Comparison of ENCODE assay signal across 8 cellular contexts in genomic region chr9:128892223-128892892, GRCh38. TPM values are rescaled to one million over a fixed set of nuclear protein-coding genes. Genes with fewer than 3 reads are reported as not detected.
DNase-seq lines count a peak whose midpoint lies in the region; ATAC-seq and TF ChIP-seq lines count a peak whose summit lies in the region.

No MANE protein-coding gene starts in this region.

- POLR2A ChIA-PET in A673 (lab: Charles Lee; ENCODE audit: low non-redundant PET): no interaction called here

- TF ChIP-seq CTCF in coronary artery (IDR thresholded peaks at IDR 0.05) (no peak), lower lobe of right lung (IDR thresholded peaks at IDR 0.05) (no peak), thyroid gland (IDR thresholded peaks at IDR 0.05) (no peak), A673 (conservative IDR thresholded peaks at IDR 0.05; ENCODE audit: low read depth, low read length) (no peak)

- H3K9me3 ChIP-seq in MG63 (no peaks in the 10 kb centered on the region), lower lobe of right lung (no peaks in the 10 kb centered on the region), thyroid gland (no peaks in the 10 kb centered on the region), A673 (ENCODE audit: low read depth, low read length, poor library complexity, severe bottlenecking) (no peaks in the 10 kb centered on the region)

- H3K27me3 ChIP-seq in MG63 (no peaks in the 10 kb centered on the region), lower lobe of right lung (ENCODE audit: low read depth) (no peaks in the 10 kb centered on the region), thyroid gland (no peaks in the 10 kb centered on the region), A673 (replicated peaks; ENCODE audit: insufficient read depth, low read depth, low read length, poor library complexity) (no peaks in the 10 kb centered on the region)

- intact Hi-C loops in lower lobe of right lung (cut with DNase I) (no loop called here), thyroid gland (cut with DNase I) (no loop called here), A673 (cut with micrococcal nuclease; ENCODE audit: unreplicated experiment) (no loop called here)

- H3K27ac ChIP-seq in coronary artery (peak overlapping the region; percentile 83 to 94), lower lobe of right lung (peak overlapping the region; percentile 85), thyroid gland (peak overlapping the region; percentile 83 to 94 (median 88)), A673 (ENCODE audit: low read depth, low read length, poor library complexity, severe bottlenecking) (no peak overlapping the region)

- DNase-seq in AG08396 (ENCODE audit: low spot score): peak; percentile 90
- peak; percentile 97 for DNase-seq in MG63
- peak; percentile 96 for DNase-seq in coronary artery (ENCODE audit: low spot score)
- DNase-seq in lower lobe of right lung: peak; percentile 81
- peak; percentile 86 to 89 for DNase-seq in thyroid gland
- DNase-seq in activated CD4-positive, CD25-positive, alpha-beta regulatory T cell (lab: John Stamatoyannopoulos, UW): no peak
- no peak for DNase-seq in A673 (ENCODE audit: low spot score)

- WGBS in thyroid gland, 2 donors: 43 to 84% methylated on average over 6 to 7 of the region's 17 CpGs

- BruUV-seq in A673 (replicated peaks; lab: Mats Ljungman, UMichigan): no TSS peak

- CTCF ChIA-PET in A673 (lab: Charles Lee): no interaction called here

- ATAC-seq in lower lobe of right lung: peak; percentile 89 to 94
- ATAC-seq in HG02763 (IDR thresholded peaks at IDR 0.05; ENCODE audit: unreplicated experiment): no peak

- H3K36me3 ChIP-seq in MG63: peaks cover 26% of the 10 kb centered on the region
- H3K36me3 ChIP-seq in lower lobe of right lung: peaks cover 74% of the 10 kb centered on the region
- peaks cover 16 to 17% of the 10 kb centered on the region in 2 donors for H3K36me3 ChIP-seq in thyroid gland
- peaks cover 12% of the 10 kb centered on the region for H3K36me3 ChIP-seq in A673 (ENCODE audit: insufficient read depth, low read length, poor library complexity, severe bottlenecking)

- peak in 1 of 2 donors; percentile 44 for TF ChIP-seq POLR2A in thyroid gland (IDR thresholded peaks at IDR 0.05)

- H3K4me3 ChIP-seq in MG63 (peak overlapping the region; percentile 17; the same call in 1 of the 2 replicates), coronary artery (peak overlapping the region; percentile 60), lower lobe of right lung (peak overlapping the region; percentile 27), thyroid gland (replicated peaks in 1 of 3) (no peak overlapping the region), A673 (ENCODE audit: low read depth, low read length, poor library complexity, severe bottlenecking) (no peak overlapping the region)

- H3K4me1 ChIP-seq in lower lobe of right lung (peaks cover 55% of the 10 kb centered on the region), thyroid gland (peaks cover 20 to 33% of the 10 kb centered on the region in 2 donors), A673 (ENCODE audit: insufficient read depth, low read length, poor library complexity, severe bottlenecking) (peaks cover 9% of the 10 kb centered on the region)

RNA-seq across cellular contexts. Expression of gene LRRC8A, which starts 10.4 kb away (rescaled TPM):
- total RNA-seq in MG63 (2014; rRNA removed; shearing (Covaris generic); ENCODE audit: low replicate concordance): 13.8 and 19.1 TPM in 2 replicates
- total RNA-seq in lower lobe of right lung: 45.5 TPM
- total RNA-seq in thyroid gland: 10 to 100 TPM; 56.3 to 65.6 (median 61.5) TPM
- total RNA-seq in A673 (2021): 53.6 and 56.8 TPM in 2 replicates

RNA-seq across cellular contexts. Expression of gene KYAT1, which starts 10.6 kb away (rescaled TPM):
- 9.6 and 17.8 TPM in 2 replicates for total RNA-seq in MG63 (2014; rRNA removed; shearing (Covaris generic); ENCODE audit: low replicate concordance)
- total RNA-seq in lower lobe of right lung (7.1 TPM), thyroid gland (10 to 100 TPM in 3 of 4 donors, 1 to 10 TPM in 1; 5.8 to 12.6 (median 12.3) TPM), A673 (2021) (17.9 and 20.1 TPM in 2 replicates)

RNA-seq across cellular contexts. Expression of gene PHYHD1, which starts 28.4 kb away (rescaled TPM):
- total RNA-seq in MG63 (2014; rRNA removed; shearing (Covaris generic); ENCODE audit: low replicate concordance): not detected in 2 replicates
- total RNA-seq in lower lobe of right lung: 39.8 TPM
- 10 to 100 TPM; 10.1 to 65.3 (median 39.4) TPM for total RNA-seq in thyroid gland
- total RNA-seq in A673 (2021): 6.3 and 8.0 TPM in 2 replicates

RNA-seq across cellular contexts. Expression of gene DOLK, which starts 55.0 kb away (rescaled TPM):
- 16.9 and 29.7 TPM in 2 replicates for total RNA-seq in MG63 (2014; rRNA removed; shearing (Covaris generic); ENCODE audit: low replicate concordance)
- total RNA-seq in lower lobe of right lung (14.4 TPM), thyroid gland (10 to 100 TPM; 21.1 to 25.2 (median 22.2) TPM), A673 (2021) (20.6 and 23.2 TPM in 2 replicates)

RNA-seq across cellular contexts. Expression of gene NUP188, which starts 55.1 kb away (rescaled TPM):
- 14.5 and 22.4 TPM in 2 replicates for total RNA-seq in MG63 (2014; rRNA removed; shearing (Covaris generic); ENCODE audit: low replicate concordance)
- total RNA-seq in lower lobe of right lung: 42.4 TPM
- total RNA-seq in thyroid gland: 10 to 100 TPM; 27.1 to 78.2 (median 35.8) TPM
- 147 and 170 TPM in 2 replicates for total RNA-seq in A673 (2021)

Comparison
In these comparisons a context has a peak if more than half of its experiments do, and no peak if none do; other contexts are left out.
1. DNase-seq: peak in AG08396 (single experiment), MG63 (single experiment), coronary artery (single experiment), lower lobe of right lung (single experiment) and thyroid gland (2 of 2); none in activated CD4-positive, CD25-positive, alpha-beta regulatory T cell (0 of 4) and A673 (single experiment).
2. H3K4me3 ChIP-seq: peak in MG63 (single experiment), coronary artery (single experiment) and lower lobe of right lung (single experiment); none in thyroid gland (0 of 3) and A673 (single experiment).